ENCODE assay signal across 10 cellular contexts in genomic region chr19:10417598-10418280, GRCh38. TPM values are rescaled to one million over a fixed set of nuclear protein-coding genes. Genes with fewer than 3 reads are reported as not detected.
A peak's percentile ranks its signal among the peaks of the same experiment; 100 is the strongest.
DNase-seq lines count a peak whose midpoint lies in the region; ATAC-seq, FAIRE-seq and TF ChIP-seq lines count a peak whose summit lies in the region.
"Had no signal": no experiment of that assay in that cellular context is flagged by ENCODE, and none has a peak within 500 bp of the region (broad histone marks: within the 10 kb centered on the region; RNA-seq: fewer than 3 reads in every experiment).

No MANE protein-coding gene starts in this region.

- H3K36me3 Mint-ChIP-seq in MCF 10A (ENCODE audit: insufficient read depth, unreplicated experiment) (no peaks in the 10 kb centered on the region), type B pancreatic cell (peaks cover 3% of the 10 kb centered on the region)

- H3K9me3 ChIP-seq in breast epithelium (no peaks in the 10 kb centered on the region), Panc1 (ENCODE audit: control insufficient read depth, insufficient read depth, low read depth, low read length) (no peaks in the 10 kb centered on the region)

- no peak for FAIRE-seq in frontal cortex (lab: Jason Lieb, UNC)

- H3K4me1 Mint-ChIP-seq in MCF 10A (ENCODE audit: insufficient read depth, unreplicated experiment) = peaks cover 25% of the 10 kb centered on the region
- H3K4me1 Mint-ChIP-seq in type B pancreatic cell (ENCODE audit: unreplicated experiment) = peaks cover 25% of the 10 kb centered on the region

- in situ Hi-C loops in Panc1 (cut with HindIII; ENCODE audit: low pct_unique_long_range_greater_than_20kb, low sequenced_read_pairs) = no loop called here

- no peak overlapping the region for H3K27ac ChIP-seq in breast epithelium
- H3K27ac ChIP-seq in Panc1 (ENCODE audit: low read length) = peak overlapping the region; percentile 79

- POLR2A ChIA-PET in MCF 10A (lab: Yijun Ruan, JAX) = interaction anchor here (0.7 to 1.4 kb wide), 2 partner anchors 12 to 13 kb away, joined by 4 read pairs; no protein-coding TSS in a partner anchor
- POLR2A ChIA-PET in Panc1 (lab: Charles Lee) = no interaction called here

- TF ChIP-seq CTCF in MCF 10A (IDR thresholded peaks at IDR 0.05; ENCODE audit: unreplicated experiment) (no peak), breast epithelium (IDR thresholded peaks at IDR 0.05) (no peak), Panc1 (IDR thresholded peaks at IDR 0.05) (no peak), type B pancreatic cell (conservative IDR thresholded peaks at IDR 0.05) (no peak)

- H3K27me3 Mint-ChIP-seq in MCF 10A (ENCODE audit: insufficient read depth, unreplicated experiment) = peaks cover 45% of the 10 kb centered on the region
- peaks cover 77% of the 10 kb centered on the region for H3K27me3 Mint-ChIP-seq in type B pancreatic cell

- H3K4me3 Mint-ChIP-seq in MCF 10A (ENCODE audit: unreplicated experiment) = no peak overlapping the region
- H3K4me3 Mint-ChIP-seq in type B pancreatic cell = peak overlapping the region; percentile 81

- DNase-seq in MCF 10A (ENCODE audit: unreplicated experiment) (peak; percentile 36), breast epithelium (ENCODE audit: low spot score in 2 of 2) (no peak), Panc1 (ENCODE audit: low read depth, low spot score) (no peak), frontal cortex (ENCODE audit: low spot score in 2 of 2) (peak; percentile 18 to 47), type B pancreatic cell (ENCODE audit: extremely low spot score, unreplicated experiment) (no peak), NCI-H146 treated with DMSO at 0.1 percent for 48 hours (lab: John Stamatoyannopoulos, UW; ENCODE audit: unreplicated experiment) (no peak), NCI-H1417 treated with DMSO at 0.1 percent for 48 hours (lab: John Stamatoyannopoulos, UW) (no peak), NCI-H1436 treated with DMSO at 0.1 percent for 48 hours (lab: John Stamatoyannopoulos, UW) (no peak)
- DNase-seq: activated gamma-delta T cell, EL had no signal

- no peak overlapping the region for H3K27ac Mint-ChIP-seq in MCF 10A (ENCODE audit: low read depth, unreplicated experiment)
- peak overlapping the region; percentile 53 for H3K27ac Mint-ChIP-seq in type B pancreatic cell

- BruUV-seq in MCF 10A (replicated peaks; lab: Mats Ljungman, UMichigan) (no TSS peak), Panc1 (replicated peaks; lab: Mats Ljungman, UMichigan) (TSS peak; percentile 46)

- H3K4me3 ChIP-seq in breast epithelium = no peak overlapping the region
- H3K4me3 ChIP-seq in Panc1 (ENCODE audit: low read depth in 2 of 2, low read length in 2 of 2) = peak overlapping the region; percentile 51 to 72

- CTCF ChIA-PET in MCF 10A (lab: Yijun Ruan, JAX) = interaction anchor here (0.6 to 6.4 kb wide), 11 partner anchors 9 to 321 kb away, joined by 3 to 74 read pairs (median 4); partner anchors contain the start of gene CDC37
- CTCF ChIA-PET in Panc1 (lab: Charles Lee) = interaction anchor here (0.5 to 1.2 kb wide), 6 partner anchors 12 to 322 kb away, joined by 3 to 13 read pairs (median 4); no protein-coding TSS in a partner anchor

- no peak for TF ChIP-seq POLR2A in breast epithelium (IDR thresholded peaks at IDR 0.05)

- H3K9me3 Mint-ChIP-seq in MCF 10A (ENCODE audit: unreplicated experiment) = no peaks in the 10 kb centered on the region
- no peaks in the 10 kb centered on the region for H3K9me3 Mint-ChIP-seq in type B pancreatic cell

- ATAC-seq in Panc1 = peak; percentile 18; the same call in 1 of the 2 replicates

- H3K4me1 ChIP-seq in breast epithelium (peaks cover 8 to 14% of the 10 kb centered on the region in 2 donors), Panc1 (ENCODE audit: control insufficient read depth, insufficient read depth, low read length) (peaks cover 12% of the 10 kb centered on the region)

- no peaks in the 10 kb centered on the region for H3K36me3 ChIP-seq in breast epithelium
- no peaks in the 10 kb centered on the region; the same call in 1 of the 2 replicates for H3K36me3 ChIP-seq in Panc1 (ENCODE audit: control insufficient read depth, insufficient read depth, low read length)

- intact Hi-C loops in MCF 10A (cut with micrococcal nuclease) = no loop called here
- intact Hi-C loops in breast epithelium (cut with DNase I; ENCODE audit: low total_unique reads) = loop anchor here (5.0 kb wide), 1 partner anchor 1870 kb away; no protein-coding TSS in a partner anchor
- intact Hi-C loops in Panc1 (cut with micrococcal nuclease; ENCODE audit: unreplicated experiment) = no loop called here

- H3K27me3 ChIP-seq in breast epithelium = peaks cover 21 to 59% of the 10 kb centered on the region in 2 donors
- no peaks in the 10 kb centered on the region for H3K27me3 ChIP-seq in Panc1 (ENCODE audit: control insufficient read depth, insufficient read depth, low read length)

RNA-seq across cellular contexts. Expression of gene PDE4A, which starts 2.6 kb away (rescaled TPM):
- 0.42 and 0.49 TPM in 2 replicates for total RNA-seq in MCF 10A (2022)
- 10 to 100 TPM in 2 of 3 donors, 1 to 10 TPM in 1; 5.6 to 20.3 (median 12.1) TPM for total RNA-seq in breast epithelium
- 25.8 TPM for total RNA-seq in Panc1 (2021; ENCODE audit: unreplicated experiment)
- 23.8 TPM for polyA plus RNA-seq in Panc1 (2012; ENCODE audit: insufficient read length)
- total RNA-seq in frontal cortex = 3.3 TPM
- 0.90 and 1.6 TPM in 2 replicates for total RNA-seq in type B pancreatic cell (ENCODE audit: low replicate concordance)

RNA-seq across cellular contexts. Expression of gene CDC37, which starts 14.4 kb away (rescaled TPM):
- total RNA-seq in MCF 10A (2022) (164 and 188 TPM in 2 replicates), breast epithelium (100 to 1,000 TPM; 141 to 213 (median 172) TPM), Panc1 (2021; ENCODE audit: unreplicated experiment) (162 TPM), frontal cortex (44.0 TPM), type B pancreatic cell (ENCODE audit: low replicate concordance) (125 and 126 TPM in 2 replicates)
- 300 TPM for polyA plus RNA-seq in Panc1 (2012; ENCODE audit: insufficient read length)

RNA-seq across cellular contexts. Expression of gene TYK2, which starts 37.4 kb away (rescaled TPM):
- 75.0 and 83.7 TPM in 2 replicates for total RNA-seq in MCF 10A (2022)
- total RNA-seq in breast epithelium = 100 to 1,000 TPM in 2 of 3 donors, 10 to 100 TPM in 1; 61.6 to 109 (median 104) TPM
- total RNA-seq in Panc1 (2021; ENCODE audit: unreplicated experiment) = 104 TPM
- 78.8 TPM for polyA plus RNA-seq in Panc1 (2012; ENCODE audit: insufficient read length)
- total RNA-seq in frontal cortex = 29.8 TPM
- total RNA-seq in type B pancreatic cell (ENCODE audit: low replicate concordance) = 96.6 and 131 TPM in 2 replicates

Comparison
In these comparisons a context has a peak if more than half of its experiments do, and no peak if none do; other contexts are left out.
1. DNase-seq: peak in MCF 10A (single experiment) and frontal cortex (2 of 2); none in breast epithelium (0 of 2), Panc1 (single experiment), type B pancreatic cell (single experiment), NCI-H146 treated with DMSO at 0.1 percent for 48 hours (single experiment), NCI-H1417 treated with DMSO at 0.1 percent for 48 hours (single experiment) and NCI-H1436 treated with DMSO at 0.1 percent for 48 hours (single experiment).
2. H3K4me3 ChIP-seq: peak in Panc1 (2 of 2); none in breast epithelium (0 of 3).